ENCODE assay signal across 24 cellular contexts in the genomic region with DNA sequence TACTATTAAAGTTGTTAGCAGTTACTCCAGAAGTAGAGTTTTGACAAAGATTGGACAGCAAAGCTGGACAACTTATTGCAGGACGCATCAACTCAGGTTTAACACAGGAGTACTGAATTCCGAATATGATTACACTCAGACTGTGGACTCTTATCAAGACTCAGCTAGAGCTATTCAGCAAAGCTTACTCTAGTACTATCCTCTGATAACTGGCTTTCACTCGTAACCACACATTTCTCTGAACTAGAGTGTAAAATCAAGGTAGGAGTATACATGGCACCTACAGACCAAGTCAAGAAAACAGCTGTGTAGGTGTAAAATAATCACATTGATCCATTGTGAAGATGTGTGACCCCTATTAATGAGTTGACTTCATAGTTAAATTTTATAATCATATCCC.
"Had no signal": no experiment of that assay in that cellular context is flagged by ENCODE, and none has a peak within 500 bp of the region (broad histone marks: within the 10 kb centered on the region; RNA-seq: fewer than 3 reads in every experiment).

No MANE protein-coding gene starts in this region.

- H3K36me3 Mint-ChIP-seq: naive thymus-derived CD4-positive, alpha-beta T cell had no signal

- H3K9me3 Mint-ChIP-seq: dendritic cell treated with granulocyte-macrophage colony-stimulating factor and Interleukin-4, amounts not matched to agents 40 ng/mL and 50 ng/mL, for 4 days; endodermal cell had no signal

- H3K4me1 Mint-ChIP-seq: naive thymus-derived CD4-positive, alpha-beta T cell had no signal

- DNase-seq: colonic mucosa; cortex of kidney; effector CD8-positive, alpha-beta T cell; effector memory CD8-positive, alpha-beta T cell; endodermal cell; erythroblast; esophagus squamous epithelium; foreskin fibroblast; foreskin melanocyte; gastrocnemius medialis; glutamatergic neuron; head of caudate nucleus; heart right ventricle; hippocampal formation; left cardiac atrium; left lung; left ventricle myocardium superior; lower lobe of right lung; mesenchymal stem cell; midbrain; naive thymus-derived CD4-positive, alpha-beta T cell had no signal

- ATAC-seq: effector memory CD8-positive, alpha-beta T cell; esophagus mucosa; gastrocnemius medialis; heart right ventricle; left cardiac atrium; left lung; left ventricle myocardium superior; lower lobe of right lung; naive thymus-derived CD4-positive, alpha-beta T cell had no signal

- H3K27me3 ChIP-seq: colonic mucosa, esophagus squamous epithelium, gastrocnemius medialis, heart right ventricle, left lung had no signal

- H3K36me3 ChIP-seq: colonic mucosa, esophagus squamous epithelium, gastrocnemius medialis, heart right ventricle, left lung, lower lobe of right lung had no signal

- H3K27me3 Mint-ChIP-seq: dendritic cell treated with granulocyte-macrophage colony-stimulating factor and Interleukin-4, amounts not matched to agents 40 ng/mL and 50 ng/mL, for 4 days; effector memory CD8-positive, alpha-beta T cell; naive thymus-derived CD4-positive, alpha-beta T cell had no signal

- H3K4me1 ChIP-seq: colonic mucosa, esophagus squamous epithelium, gastrocnemius medialis, heart right ventricle, left lung, lower lobe of right lung had no signal

- H3K27ac Mint-ChIP-seq: dendritic cell treated with granulocyte-macrophage colony-stimulating factor and Interleukin-4, amounts not matched to agents 40 ng/mL and 50 ng/mL, for 4 days; effector memory CD8-positive, alpha-beta T cell; endodermal cell; naive thymus-derived CD4-positive, alpha-beta T cell had no signal

- H3K4me3 Mint-ChIP-seq: dendritic cell treated with granulocyte-macrophage colony-stimulating factor and Interleukin-4, amounts not matched to agents 40 ng/mL and 50 ng/mL, for 4 days; effector memory CD8-positive, alpha-beta T cell; endodermal cell; naive thymus-derived CD4-positive, alpha-beta T cell had no signal

- H3K4me3 ChIP-seq: colonic mucosa, esophagus squamous epithelium, gastrocnemius medialis, heart right ventricle, left lung, lower lobe of right lung had no signal

- H3K27ac ChIP-seq: colonic mucosa, epithelial cell of prostate, esophagus squamous epithelium, gastrocnemius medialis, heart right ventricle, left lung, lower lobe of right lung had no signal

- H3K9me3 ChIP-seq: colonic mucosa, esophagus squamous epithelium, gastrocnemius medialis, heart right ventricle, left lung, lower lobe of right lung had no signal
